15 cellular contexts compared by ENCODE assay signal in genomic region chr3:115937054-115937453, GRCh38.
DNase-seq lines count a peak whose midpoint lies in the region; ATAC-seq and TF ChIP-seq lines count a peak whose summit lies in the region.
"Had no signal": no experiment of that assay in that cellular context is flagged by ENCODE, and none has a peak within 500 bp of the region (broad histone marks: within the 10 kb centered on the region; RNA-seq: fewer than 3 reads in every experiment).

No MANE protein-coding gene starts in this region.

- no peak overlapping the region for H3K4me3 Mint-ChIP-seq in stimulated activated memory B cell treated with anti-CD40 and anti-IgM and Interleukin-4, amounts not matched to agents 10 μg/mL and 1 μg/mL and 100 μg/mL, for 72 hours
- H3K4me3 Mint-ChIP-seq: GM23338, naive B cell had no signal

- H3K9me3 Mint-ChIP-seq in stimulated activated memory B cell treated with anti-CD40 and anti-IgM and Interleukin-4, amounts not matched to agents 10 μg/mL and 1 μg/mL and 100 μg/mL, for 72 hours = peaks cover 6% of the 10 kb centered on the region

- H3K27ac Mint-ChIP-seq in stimulated activated memory B cell treated with anti-CD40 and anti-IgM and Interleukin-4, amounts not matched to agents 10 μg/mL and 1 μg/mL and 100 μg/mL, for 72 hours = no peak overlapping the region
- H3K27ac Mint-ChIP-seq: GM23338, naive B cell had no signal

- DNase-seq in AG08395 (ENCODE audit: low spot score) = peak; percentile 20
- DNase-seq in OCI-M1 (lab: John Stamatoyannopoulos, UW) = peak; percentile 6
- DNase-seq in fibroblast of mammary gland (ENCODE audit: low read depth) = peak; percentile 11
- DNase-seq in transverse colon = no peak
- DNase-seq in putamen (ENCODE audit: low spot score) = no peak
- DNase-seq: activated naive CD4-positive, alpha-beta T cell; effector CD4-positive, alpha-beta T cell; naive B cell; NCI-H1694; stimulated activated CD4-positive, alpha-beta T cell treated with anti-CD3 and anti-CD28 coated beads, Interleukin-2, amount 100 ng/mL, for 48 hours; substantia nigra had no signal

- no peaks in the 10 kb centered on the region for H3K27me3 ChIP-seq in transverse colon

- H3K4me3 ChIP-seq in GM12875 (ENCODE audit: low read depth, low read length) = no peak overlapping the region
- no peak overlapping the region for H3K4me3 ChIP-seq in fibroblast of mammary gland (ENCODE audit: control insufficient read depth, low read depth, low read length)
- no peak overlapping the region for H3K4me3 ChIP-seq in transverse colon
- H3K4me3 ChIP-seq: GM23338 had no signal

- peaks cover 8% of the 10 kb centered on the region for H3K4me1 Mint-ChIP-seq in stimulated activated memory B cell treated with anti-CD40 and anti-IgM and Interleukin-4, amounts not matched to agents 10 μg/mL and 1 μg/mL and 100 μg/mL, for 72 hours
- H3K4me1 Mint-ChIP-seq: GM23338, naive B cell had no signal

- no peak for TF ChIP-seq POLR2A in transverse colon (IDR thresholded peaks at IDR 0.05)

- TF ChIP-seq CTCF in GM12875 (IDR thresholded peaks at IDR 0.05; ENCODE audit: borderline replicate concordance, insufficient read depth, low read depth, low read length) (peak; percentile 38; the same call in 1 of the 2 replicates), fibroblast of mammary gland (conservative IDR thresholded peaks at IDR 0.05; ENCODE audit: control insufficient read depth, insufficient read depth, low read depth, low read length) (peak; percentile 53), transverse colon (IDR thresholded peaks at IDR 0.05) (no peak)

- peaks cover 9% of the 10 kb centered on the region for H3K27me3 Mint-ChIP-seq in stimulated activated memory B cell treated with anti-CD40 and anti-IgM and Interleukin-4, amounts not matched to agents 10 μg/mL and 1 μg/mL and 100 μg/mL, for 72 hours
- H3K27me3 Mint-ChIP-seq: naive B cell had no signal

- no peaks in the 10 kb centered on the region for H3K9me3 ChIP-seq in transverse colon

- TF ChIP-seq EP300 in transverse colon (IDR thresholded peaks at IDR 0.05; ENCODE audit: low read depth) = no peak

- no peaks in the 10 kb centered on the region for H3K36me3 Mint-ChIP-seq in stimulated activated memory B cell treated with anti-CD40 and anti-IgM and Interleukin-4, amounts not matched to agents 10 μg/mL and 1 μg/mL and 100 μg/mL, for 72 hours
- H3K36me3 Mint-ChIP-seq: naive B cell had no signal

- H3K4me1 ChIP-seq in transverse colon = no peaks in the 10 kb centered on the region

- no peaks in the 10 kb centered on the region for H3K36me3 ChIP-seq in transverse colon

- 78 to 82% methylated on average over 2 of the region's 2 CpGs for WGBS in transverse colon (ENCODE audit: low coverage in 1 of 2), 2 donors

- intact Hi-C loops in transverse colon (cut with DNase I; ENCODE audit: low total_unique reads) = no loop called here

- no peak overlapping the region for H3K27ac ChIP-seq in transverse colon

- ATAC-seq in stimulated activated memory B cell treated with anti-CD40 and anti-IgM and Interleukin-4, amounts not matched to agents 10 μg/mL and 1 μg/mL and 100 μg/mL, for 72 hours = no peak
- no peak for ATAC-seq in HG03039 (IDR thresholded peaks at IDR 0.05; ENCODE audit: unreplicated experiment)
- ATAC-seq: GM23338 had no signal

- in situ Hi-C loops in transverse colon (cut with MboI; ENCODE audit: low pct_ligation_motif_present in 1 of 4, low pct_unique_long_range_greater_than_20kb in 1 of 4, low sequenced_read_pairs in 3 of 4) = no loop called here

Comparison
In these comparisons a context has a peak if more than half of its experiments do, and no peak if none do; other contexts are left out.
1. DNase-seq: peak in AG08395 (single experiment), OCI-M1 (single experiment) and fibroblast of mammary gland (single experiment); none in transverse colon (single experiment) and putamen (single experiment).
2. CTCF ChIP-seq: peak in GM12875 (single experiment) and fibroblast of mammary gland (single experiment); none in transverse colon (0 of 5).